In the genomic region with DNA sequence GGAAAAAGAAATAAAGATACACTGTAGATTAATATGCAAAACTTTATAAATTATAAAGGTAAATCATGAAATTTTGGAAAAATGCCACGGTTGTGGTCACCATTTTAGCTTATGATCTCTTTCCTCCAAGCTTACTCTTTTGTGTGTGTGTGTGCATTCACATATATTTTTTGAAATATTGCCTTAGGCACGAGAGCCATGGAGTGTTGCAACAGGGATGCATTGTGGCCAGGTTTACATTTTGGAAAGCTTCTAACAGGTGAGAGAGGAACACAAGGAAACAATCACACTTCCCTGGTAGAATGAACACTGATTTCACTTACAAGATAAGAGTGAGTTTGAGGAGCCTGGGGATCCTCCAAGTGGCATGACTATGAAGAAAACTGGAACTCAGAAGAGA, we compare ENCODE assay signal across 27 cellular contexts.
"Had no signal": no experiment of that assay in that cellular context is flagged by ENCODE, and none has a peak within 500 bp of the region (broad histone marks: within the 10 kb centered on the region; RNA-seq: fewer than 3 reads in every experiment).

No MANE protein-coding gene starts in this region.

- H3K4me3 Mint-ChIP-seq: stimulated activated effector memory CD8-positive, alpha-beta T cell treated with anti-CD3 and anti-CD28 coated beads, Interleukin-12 subunit alpha, Interleukin-12 subunit beta, amount 100 ng/mL, for 72 hours; stimulated activated memory B cell treated with anti-CD40 and anti-IgM and Interleukin-4, amounts not matched to agents 10 μg/mL and 1 μg/mL and 100 μg/mL, for 72 hours; stimulated activated naive B cell treated with anti-CD40 and anti-IgM and Interleukin-4, amounts not matched to agents 10 μg/mL and 1 μg/mL and 100 μg/mL, for 72 hours; stimulated activated naive CD8-positive, alpha-beta T cell treated with anti-CD3 and anti-CD28 coated beads, Interleukin-15, amount 100 ng/mL, for 72 hours; stimulated activated naive CD8-positive, alpha-beta T cell treated with anti-CD3 and anti-CD28 coated beads, Interleukin-15, Interleukin-2, amounts not matched to agents 100 ng/mL and 50 ng/mL, for 24 hours; type B pancreatic cell had no signal

- H3K27ac ChIP-seq: stomach, suprapubic skin, testis, thoracic aorta, thyroid gland, tibial artery, tibial nerve, transverse colon, upper lobe of left lung, upper lobe of right lung, uterus, vagina had no signal

- H3K36me3 ChIP-seq: stomach, suprapubic skin, thoracic aorta, thyroid gland, tibial artery, tibial nerve, transverse colon, upper lobe of left lung, upper lobe of right lung, uterus, vagina had no signal

- H3K36me3 Mint-ChIP-seq: stimulated activated effector memory CD8-positive, alpha-beta T cell treated with anti-CD3 and anti-CD28 coated beads, Interleukin-12 subunit alpha, Interleukin-12 subunit beta, amount 100 ng/mL, for 72 hours; stimulated activated memory B cell treated with anti-CD40 and anti-IgM and Interleukin-4, amounts not matched to agents 10 μg/mL and 1 μg/mL and 100 μg/mL, for 72 hours; stimulated activated naive B cell treated with anti-CD40 and anti-IgM and Interleukin-4, amounts not matched to agents 10 μg/mL and 1 μg/mL and 100 μg/mL, for 72 hours; type B pancreatic cell had no signal

- H3K27me3 Mint-ChIP-seq: stimulated activated naive CD8-positive, alpha-beta T cell treated with anti-CD3 and anti-CD28 coated beads, Interleukin-15, amount 100 ng/mL, for 72 hours; stimulated activated naive CD8-positive, alpha-beta T cell treated with anti-CD3 and anti-CD28 coated beads, Interleukin-15, Interleukin-2, amounts not matched to agents 100 ng/mL and 50 ng/mL, for 24 hours; type B pancreatic cell had no signal

- H3K9me3 ChIP-seq: stomach, suprapubic skin, testis, thoracic aorta, thyroid gland, tibial artery, tibial nerve, transverse colon, upper lobe of left lung, upper lobe of right lung, uterus, vagina had no signal

- H3K27me3 ChIP-seq: stomach, suprapubic skin, testis, thyroid gland, tibial artery, tibial nerve, transverse colon, upper lobe of left lung, upper lobe of right lung, uterus, vagina had no signal

- H3K4me3 ChIP-seq: stomach, suprapubic skin, testis, thoracic aorta, thyroid gland, tibial artery, tibial nerve, transverse colon, upper lobe of left lung, upper lobe of right lung, uterus, vagina had no signal

- H3K4me1 Mint-ChIP-seq: stimulated activated effector memory CD8-positive, alpha-beta T cell treated with anti-CD3 and anti-CD28 coated beads, Interleukin-12 subunit alpha, Interleukin-12 subunit beta, amount 100 ng/mL, for 72 hours; stimulated activated memory B cell treated with anti-CD40 and anti-IgM and Interleukin-4, amounts not matched to agents 10 μg/mL and 1 μg/mL and 100 μg/mL, for 72 hours; stimulated activated naive B cell treated with anti-CD40 and anti-IgM and Interleukin-4, amounts not matched to agents 10 μg/mL and 1 μg/mL and 100 μg/mL, for 72 hours; stimulated activated naive CD8-positive, alpha-beta T cell treated with anti-CD3 and anti-CD28 coated beads, Interleukin-15, amount 100 ng/mL, for 72 hours had no signal

- DNase-seq: stimulated activated CD4-positive, alpha-beta T cell treated with anti-CD3 and anti-CD28 coated beads, Interleukin-2, amount 100 ng/mL, for 48 hours; stimulated activated CD4-positive, alpha-beta T cell treated with anti-CD3 and anti-CD28 coated beads, Interleukin-4, amount 100 ng/mL, for 1 hour; stimulated activated CD4-positive, alpha-beta T cell treated with anti-CD3 and anti-CD28 coated beads, Interleukin-4, amount 100 ng/mL, for 24 hours; stimulated activated CD4-positive, alpha-beta T cell treated with anti-CD3 and anti-CD28 coated beads, Interleukin-4, amount 100 ng/mL, for 4 hours; stimulated activated CD8-positive, alpha-beta memory T cell treated with anti-CD3 and anti-CD28 coated beads, Interleukin-4, amount 100 ng/mL, for 48 hours; stimulated activated naive B cell treated with anti-CD40 and anti-IgM and Interleukin-4, amounts not matched to agents 10 μg/mL and 1 μg/mL and 100 μg/mL, for 72 hours; stimulated activated naive CD4-positive, alpha-beta T cell; stimulated activated naive CD4-positive, alpha-beta T cell treated with Interleukin-2 at 50 U/mL for 16 hours; stimulated activated naive CD8-positive, alpha-beta T cell treated with anti-CD3 and anti-CD28 coated beads, Interleukin-15, amount 100 ng/mL, for 72 hours; stimulated activated naive CD8-positive, alpha-beta T cell treated with anti-CD3 and anti-CD28 coated beads, Interleukin-15, Interleukin-2, amounts not matched to agents 100 U/mL and 50 U/mL, for 24 hours; stomach; substantia nigra; testis; thyroid gland; tibial artery; transverse colon; upper lobe of left lung; upper lobe of right lung; uterus had no signal

- ATAC-seq: stimulated activated effector memory CD8-positive, alpha-beta T cell treated with anti-CD3 and anti-CD28 coated beads, Interleukin-12 subunit alpha, Interleukin-12 subunit beta, amount 100 ng/mL, for 72 hours; stimulated activated memory B cell treated with anti-CD40 and anti-IgM and Interleukin-4, amounts not matched to agents 10 μg/mL and 1 μg/mL and 100 μg/mL, for 72 hours; stimulated activated naive B cell treated with anti-CD40 and anti-IgM and Interleukin-4, amounts not matched to agents 10 μg/mL and 1 μg/mL and 100 μg/mL, for 72 hours; stimulated activated naive CD8-positive, alpha-beta T cell treated with anti-CD3 and anti-CD28 coated beads, Interleukin-15, amount 100 ng/mL, for 72 hours; stimulated activated naive CD8-positive, alpha-beta T cell treated with anti-CD3 and anti-CD28 coated beads, Interleukin-15, Interleukin-2, amounts not matched to agents 100 U/mL and 50 U/mL, for 24 hours; upper lobe of right lung had no signal

- H3K27ac Mint-ChIP-seq: stimulated activated effector memory CD8-positive, alpha-beta T cell treated with anti-CD3 and anti-CD28 coated beads, Interleukin-12 subunit alpha, Interleukin-12 subunit beta, amount 100 ng/mL, for 72 hours; stimulated activated memory B cell treated with anti-CD40 and anti-IgM and Interleukin-4, amounts not matched to agents 10 μg/mL and 1 μg/mL and 100 μg/mL, for 72 hours; stimulated activated naive B cell treated with anti-CD40 and anti-IgM and Interleukin-4, amounts not matched to agents 10 μg/mL and 1 μg/mL and 100 μg/mL, for 72 hours; stimulated activated naive CD8-positive, alpha-beta T cell treated with anti-CD3 and anti-CD28 coated beads, Interleukin-15, amount 100 ng/mL, for 72 hours; stimulated activated naive CD8-positive, alpha-beta T cell treated with anti-CD3 and anti-CD28 coated beads, Interleukin-15, Interleukin-2, amounts not matched to agents 100 ng/mL and 50 ng/mL, for 24 hours; type B pancreatic cell had no signal

- H3K9me3 Mint-ChIP-seq: stimulated activated naive B cell treated with anti-CD40 and anti-IgM and Interleukin-4, amounts not matched to agents 10 μg/mL and 1 μg/mL and 100 μg/mL, for 72 hours had no signal

- H3K4me1 ChIP-seq: stomach, suprapubic skin, testis, thyroid gland, tibial artery, tibial nerve, transverse colon, upper lobe of left lung, upper lobe of right lung, uterus, vagina had no signal
